14 cellular contexts compared by ENCODE assay signal in genomic region chr15:28847247-28847646, GRCh38. TPM values are rescaled to one million over a fixed set of nuclear protein-coding genes. Genes with fewer than 3 reads are reported as not detected.
DNase-seq lines count a peak whose midpoint lies in the region; ATAC-seq and TF ChIP-seq lines count a peak whose summit lies in the region.
"Not testable (repeated sequence)": the region's sequence is repeated elsewhere in the genome, so short reads cannot be mapped to it uniquely, and the experiment has no call there.
"Had no signal": no experiment of that assay in that cellular context is flagged by ENCODE, and none has a peak within 500 bp of the region (broad histone marks: within the 10 kb centered on the region; RNA-seq: fewer than 3 reads in every experiment).

No MANE protein-coding gene starts in this region.

- CTCF ChIA-PET in activated CD8-positive, alpha-beta memory T cell treated with anti-CD3 and anti-CD28 coated beads, Interleukin-2, amount 10 ng/mL, durations not matched to agents 7 days and 5 days (lab: Charles Lee) = not testable (repeated sequence)

- peak; percentile 58 for ATAC-seq in GM18867 (IDR thresholded peaks at IDR 0.05; ENCODE audit: unreplicated experiment)
- peak; percentile 62 for ATAC-seq in GM21737 (IDR thresholded peaks at IDR 0.05; ENCODE audit: unreplicated experiment)
- peak; percentile 98 for ATAC-seq in HG03159 (IDR thresholded peaks at IDR 0.05; ENCODE audit: unreplicated experiment)
- ATAC-seq in T-helper 17 cell = peak; percentile 60
- peak; percentile 96 for ATAC-seq in activated CD8-positive, alpha-beta memory T cell treated with anti-CD3 and anti-CD28 coated beads, Interleukin-2, amount 10 ng/mL, durations not matched to agents 7 days and 5 days
- ATAC-seq in central memory CD8-positive, alpha-beta T cell (replicated peaks; ENCODE audit: extremely low read depth, poor library complexity, severe bottlenecking) = not testable (repeated sequence)

- H3K79me2 ChIP-seq in KMS-11 (ENCODE audit: insufficient read depth, low read depth) = not testable (repeated sequence)

- H3K27ac ChIP-seq in KMS-11 = not testable (repeated sequence)

- H3K27me3 ChIP-seq in KMS-11 (ENCODE audit: insufficient read depth, low read depth) = not testable (repeated sequence)

- not testable (repeated sequence) for H3K36me3 ChIP-seq in KMS-11 (ENCODE audit: insufficient read depth)

- not testable (repeated sequence) for H3K4me3 ChIP-seq in KMS-11 (IDR thresholded peaks at IDR 0.05; ENCODE audit: insufficient read depth, low read depth, low read length)

- not testable (repeated sequence) for H2AFZ ChIP-seq in KMS-11 (ENCODE audit: low read depth)

- H3K9me3 Mint-ChIP-seq in activated CD8-positive, alpha-beta memory T cell treated with anti-CD3 and anti-CD28 coated beads, Interleukin-2, amount 10 ng/mL, durations not matched to agents 7 days and 5 days (ENCODE audit: low read depth); central memory CD8-positive, alpha-beta T cell: not testable (repeated sequence)

- not testable (repeated sequence) for H3K9ac ChIP-seq in KMS-11

- H3K4me1 Mint-ChIP-seq in T-helper 17 cell = not testable (repeated sequence)
- peaks cover 15% of the 10 kb centered on the region for H3K4me1 Mint-ChIP-seq in activated CD8-positive, alpha-beta memory T cell treated with anti-CD3 and anti-CD28 coated beads, Interleukin-2, amount 10 ng/mL, durations not matched to agents 7 days and 5 days
- H3K4me1 Mint-ChIP-seq in central memory CD8-positive, alpha-beta T cell = peaks cover 12% of the 10 kb centered on the region

- not testable (repeated sequence) for TF ChIP-seq CTCF in KMS-11 (conservative IDR thresholded peaks at IDR 0.05; ENCODE audit: low read depth, low read length)

- H3K4me3 Mint-ChIP-seq in T-helper 17 cell; activated CD8-positive, alpha-beta memory T cell treated with anti-CD3 and anti-CD28 coated beads, Interleukin-2, amount 10 ng/mL, durations not matched to agents 7 days and 5 days; central memory CD8-positive, alpha-beta T cell: not testable (repeated sequence)

- not testable (repeated sequence) for H4K20me1 ChIP-seq in KMS-11 (ENCODE audit: insufficient read depth)

- H3K9me3 ChIP-seq in T-helper 17 cell (ENCODE audit: control insufficient read depth, low read length, poor library complexity, severe bottlenecking) = not testable (repeated sequence)

- not testable (repeated sequence) for H3K27ac Mint-ChIP-seq in T-helper 17 cell; activated CD8-positive, alpha-beta memory T cell treated with anti-CD3 and anti-CD28 coated beads, Interleukin-2, amount 10 ng/mL, durations not matched to agents 7 days and 5 days
- H3K27ac Mint-ChIP-seq in central memory CD8-positive, alpha-beta T cell (ENCODE audit: low read depth) = peak overlapping the region; percentile 57

- H3K4me2 ChIP-seq in KMS-11 = peak overlapping the region; percentile 41

- peaks cover 14% of the 10 kb centered on the region for H3K4me1 ChIP-seq in KMS-11 (ENCODE audit: low read depth, poor library complexity, severe bottlenecking)

- DNase-seq in T-helper 17 cell; central memory CD8-positive, alpha-beta T cell (ENCODE audit: low spot score in 2 of 2): not testable (repeated sequence)
- DNase-seq in activated CD8-positive, alpha-beta memory T cell treated with anti-CD3 and anti-CD28 coated beads, Interleukin-2, amount 10 ng/mL, durations not matched to agents 7 days and 5 days = peak; percentile 63

- not testable (repeated sequence) for H3K36me3 Mint-ChIP-seq in T-helper 17 cell (ENCODE audit: low read depth); activated CD8-positive, alpha-beta memory T cell treated with anti-CD3 and anti-CD28 coated beads, Interleukin-2, amount 10 ng/mL, durations not matched to agents 7 days and 5 days; central memory CD8-positive, alpha-beta T cell (ENCODE audit: insufficient read depth)

- H3K27me3 Mint-ChIP-seq in T-helper 17 cell; activated CD8-positive, alpha-beta memory T cell treated with anti-CD3 and anti-CD28 coated beads, Interleukin-2, amount 10 ng/mL, durations not matched to agents 7 days and 5 days; central memory CD8-positive, alpha-beta T cell: not testable (repeated sequence)

RNA-seq across cellular contexts. Expression of gene GOLGA6L7, which starts 1.2 kb away (rescaled TPM):
- total RNA-seq in T-helper 17 cell = not detected
- not detected for total RNA-seq in activated CD8-positive, alpha-beta memory T cell treated with anti-CD3 and anti-CD28 coated beads, Interleukin-2, amount 10 ng/mL, durations not matched to agents 7 days and 5 days
- total RNA-seq: Daoy, heart right ventricle, lung, mucosa of gallbladder, neural crest cell, right atrium auricular region, vagina had no signal

RNA-seq across cellular contexts. Expression of gene APBA2, which starts 38.5 kb away (rescaled TPM):
- 10 to 100 TPM; 27.1 to 28.9 TPM for total RNA-seq in T-helper 17 cell
- total RNA-seq in activated CD8-positive, alpha-beta memory T cell treated with anti-CD3 and anti-CD28 coated beads, Interleukin-2, amount 10 ng/mL, durations not matched to agents 7 days and 5 days = 1 to 10 TPM; 2.6 to 7.9 TPM
